ENCODE assay signal across 7 cellular contexts in the genomic region with DNA sequence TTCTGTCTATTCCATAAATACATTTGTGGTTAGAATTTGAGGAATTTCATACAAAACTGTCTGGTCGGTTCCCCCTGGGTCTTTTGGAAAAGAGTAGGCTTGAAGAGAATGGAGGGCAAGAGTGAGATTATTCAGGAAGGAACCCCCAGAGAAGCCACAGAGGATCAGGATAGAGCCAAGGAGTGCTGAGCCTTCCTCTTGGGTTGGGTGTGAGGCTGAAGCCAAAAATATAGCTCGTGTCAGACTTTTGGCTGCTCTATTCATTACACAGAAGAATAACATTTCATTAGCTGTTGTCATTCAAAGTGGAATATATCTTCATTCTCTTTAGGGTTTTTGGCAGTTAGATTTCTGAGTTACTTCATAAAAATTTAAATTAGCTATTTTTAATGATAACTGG. TPM values are rescaled to one million over a fixed set of nuclear protein-coding genes. Genes with fewer than 3 reads are reported as not detected.
"Had no signal": no experiment of that assay in that cellular context is flagged by ENCODE, and none has a peak within 500 bp of the region (broad histone marks: within the 10 kb centered on the region; RNA-seq: fewer than 3 reads in every experiment).

No MANE protein-coding gene starts in this region.

- ATAC-seq: K562 had no signal

- H3K4me3 ChIP-seq: GM23248, K562 had no signal

- H3K4me3 Mint-ChIP-seq: H9 had no signal

- H3K9me3 Mint-ChIP-seq: H9 had no signal

- H3K27ac ChIP-seq: GM23248 had no signal

- H3K9ac ChIP-seq: GM23248 had no signal

- H3K27ac Mint-ChIP-seq: H9 had no signal

- H2AFZ ChIP-seq: GM23248 had no signal

- DNase-seq: GM23248, H9, HCEC 1CT, IMR-90 had no signal

RNA-seq across cellular contexts. Expression of a gene that starts 46.7 kb away (rescaled TPM):
- total RNA-seq: GM23248, H1, H9, HT-29, IMR-90, K562 had no signal
- polyA plus RNA-seq: GM23248, IMR-90 had no signal
